Comparison of ENCODE assay signal across 8 cellular contexts in the genomic region with DNA sequence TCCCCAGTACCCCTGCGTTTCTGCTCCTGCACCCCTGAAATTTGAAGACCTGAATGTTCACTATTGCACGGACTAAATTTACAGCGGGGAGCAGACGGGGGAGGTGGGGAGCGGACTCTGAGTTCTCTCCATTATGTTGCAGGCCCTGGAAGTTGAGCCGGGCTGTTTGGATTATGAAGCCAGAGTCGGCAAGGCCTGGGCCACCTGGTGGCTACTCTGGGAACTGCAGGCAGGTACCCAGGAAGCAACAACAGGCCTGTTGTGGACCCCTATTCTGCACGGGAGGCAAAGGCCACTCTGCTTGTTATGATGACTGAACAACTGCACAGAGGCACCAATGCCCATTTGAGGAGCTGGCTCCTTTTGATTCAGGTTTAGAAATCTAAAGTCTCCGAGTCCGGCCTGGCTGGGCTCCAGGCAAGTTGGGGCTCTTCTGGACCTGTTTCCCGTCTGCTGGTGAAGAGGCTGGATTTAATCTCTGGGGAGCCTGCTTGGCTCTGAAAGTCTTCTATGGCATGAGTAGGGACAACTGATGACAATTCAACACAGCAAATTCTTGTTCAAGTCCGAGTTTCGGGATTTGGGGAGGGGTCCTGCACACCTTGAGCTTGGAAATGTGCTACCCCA. TPM values are rescaled to one million over a fixed set of nuclear protein-coding genes. Genes with fewer than 3 reads are reported as not detected.
DNase-seq lines count a peak whose midpoint lies in the region; ATAC-seq and TF ChIP-seq lines count a peak whose summit lies in the region.

No MANE protein-coding gene starts in this region.

- H3K9me3 Mint-ChIP-seq in naive B cell = peaks cover 0 to under 1% (median 0%) of the 10 kb centered on the region in 7 donors

- peaks cover 25 to 35% (median 32%) of the 10 kb centered on the region in 3 donors for H3K27me3 Mint-ChIP-seq in naive B cell

- TF ChIP-seq CTCF in BE2C (IDR thresholded peaks at IDR 0.05; ENCODE audit: low read depth, low read length) (peak; percentile 99), epithelial cell of proximal tubule (conservative IDR thresholded peaks at IDR 0.05; ENCODE audit: low read depth, low read length) (peak; percentile 98)

- ATAC-seq in naive B cell (ENCODE audit: low read depth in 2 of 2) = peak in 1 of 2 donors; percentile 37
- no peak for ATAC-seq in GM19023 (IDR thresholded peaks at IDR 0.05; ENCODE audit: unreplicated experiment)

- H3K36me3 Mint-ChIP-seq in naive B cell = no peaks in the 10 kb centered on the region

- peak overlapping the region; percentile 49 for H3K4me3 ChIP-seq in BE2C (ENCODE audit: low read depth, low read length)
- no peak overlapping the region for H3K4me3 ChIP-seq in epithelial cell of proximal tubule (ENCODE audit: low read depth, low read length)

- no peak overlapping the region for H3K27ac Mint-ChIP-seq in naive B cell

- no peak overlapping the region for H3K4me3 Mint-ChIP-seq in naive B cell

- peaks cover 19% of the 10 kb centered on the region for H3K4me1 ChIP-seq in BE2C

- no peaks in the 10 kb centered on the region for H3K9me3 ChIP-seq in BE2C

- H3K36me3 ChIP-seq in BE2C = no peaks in the 10 kb centered on the region

- H3K27me3 ChIP-seq in BE2C = no peaks in the 10 kb centered on the region

- DNase-seq in BE2C = peak; percentile 87
- DNase-seq in GM19240 (ENCODE audit: insufficient read length, low spot score) = peak; percentile 45
- DNase-seq in NCI-H345 (lab: John Stamatoyannopoulos, UW) = peak; percentile 79
- peak; percentile 74 for DNase-seq in activated CD8-positive, alpha-beta memory T cell treated with anti-CD3 and anti-CD28 coated beads, Interleukin-2, amount 50 U/mL, for 4 hours
- no peak for DNase-seq in epithelial cell of proximal tubule (ENCODE audit: low read depth)
- DNase-seq in naive B cell = peak; percentile 36
- DNase-seq in stimulated activated CD8-positive, alpha-beta memory T cell treated with anti-CD3 and anti-CD28 coated beads, Interleukin-7, amount 100 ng/mL, for 24 hours (ENCODE audit: low read depth) = peak; percentile 55

- H3K4me1 Mint-ChIP-seq in naive B cell = peaks cover 0 to 4% (median 0%) of the 10 kb centered on the region in 3 donors

RNA-seq across cellular contexts. Expression of gene FAM181A, which starts 34.1 kb away (rescaled TPM):
- polyA plus RNA-seq in BE2C (2012; ENCODE audit: insufficient read depth, insufficient read length, low read depth) = not detected
- not detected in 2 replicates for total RNA-seq in epithelial cell of proximal tubule
- not detected for polyA plus RNA-seq in naive B cell (ENCODE audit: low read depth in 6 of 6)
